Comparison of ENCODE assay signal across 8 cellular contexts in genomic region chr17:49315551-49315951, GRCh38. TPM values are rescaled to one million over a fixed set of nuclear protein-coding genes. Genes with fewer than 3 reads are reported as not detected.
DNase-seq lines count a peak whose midpoint lies in the region; ATAC-seq and TF ChIP-seq lines count a peak whose summit lies in the region.

No MANE protein-coding gene starts in this region.

- H3K4me3 ChIP-seq in Caco-2 (ENCODE audit: low read depth, low read length) = no peak overlapping the region
- no peak overlapping the region for H3K4me3 ChIP-seq in HCT116 (replicated peaks in 1 of 2; ENCODE audit: low read depth in 1 of 2, low read length in 2 of 2)
- H3K4me3 ChIP-seq in WI38 (ENCODE audit: low read depth, low read length) = no peak overlapping the region
- H3K4me3 ChIP-seq in breast epithelium = peak overlapping the region in 1 of 3 donors; percentile 7

- peak overlapping the region; percentile 54 for H3K4me2 ChIP-seq in HCT116 (ENCODE audit: low read length)

- H3K9ac ChIP-seq in HCT116 (ENCODE audit: low read length) = no peak overlapping the region

- peak; percentile 97 to 99 for TF ChIP-seq CTCF in Caco-2 (IDR thresholded peaks at IDR 0.05; ENCODE audit: insufficient read depth in 1 of 2, low read depth in 1 of 2, low read length in 1 of 2, severe bottlenecking in 1 of 2, unreplicated experiment in 1 of 2)
- peak; percentile 77 to 96 (median 95) for TF ChIP-seq CTCF in HCT116 (IDR thresholded peaks at IDR 0.05 in 2 of 3, conservative IDR thresholded peaks at IDR 0.05 in 1 of 3; ENCODE audit: borderline replicate concordance in 1 of 3, insufficient read depth in 1 of 3, low read depth in 2 of 3, low read length in 2 of 3)
- TF ChIP-seq CTCF in WI38 (IDR thresholded peaks at IDR 0.05; ENCODE audit: low read depth, low read length) = peak; percentile 69
- TF ChIP-seq CTCF in breast epithelium (IDR thresholded peaks at IDR 0.05) = peak; percentile 26 to 86 (median 83)

- H3K27ac Mint-ChIP-seq in Caco-2 (ENCODE audit: unreplicated experiment) = no peak overlapping the region

- TF ChIP-seq RAD21 in HCT116 (IDR thresholded peaks at IDR 0.05; ENCODE audit: low read depth) = peak; percentile 98

- DNase-seq in Caco-2 (peak; percentile 82 to 87), HCT116 (ENCODE audit: low read depth, low spot score) (peak; percentile 79), NCI-H2196 treated with DMSO at 0.1 percent for 48 hours (lab: John Stamatoyannopoulos, UW; ENCODE audit: unreplicated experiment) (peak; percentile 74), breast epithelium (ENCODE audit: low spot score in 2 of 2) (peak; percentile 68 to 76), inferior parietal cortex (ENCODE audit: extremely low spot score) (peak; percentile 87), mesenteric fat pad (ENCODE audit: low spot score) (no peak)
- DNase-seq in stimulated activated CD4-positive, alpha-beta T cell treated with anti-CD3 and anti-CD28 coated beads, Interleukin-12 subunit alpha, Interleukin-12 subunit beta, amount 100 ng/mL, for 48 hours (ENCODE audit: low read depth in 2 of 3, low spot score in 1 of 3) = peak; percentile 62 to 71 (median 69)

- no peak for TF ChIP-seq POLR2A in HCT116 (IDR thresholded peaks at IDR 0.05; ENCODE audit: borderline replicate concordance, extremely low read depth, insufficient read depth, insufficient read length)
- TF ChIP-seq POLR2A in breast epithelium (IDR thresholded peaks at IDR 0.05) = no peak

- H4K20me1 ChIP-seq in HCT116 (ENCODE audit: insufficient read depth) = peaks cover 5% of the 10 kb centered on the region; the same call in 1 of the 2 replicates

- H3K36me3 ChIP-seq in Caco-2 (ENCODE audit: control insufficient read depth, insufficient read depth, low read length) (peaks cover 2% of the 10 kb centered on the region; the same call in 1 of the 2 replicates), HCT116 (ENCODE audit: control insufficient read depth in 1 of 2, insufficient read depth in 2 of 2, low read length in 2 of 2) (peaks cover 5 to 10% of the 10 kb centered on the region in 2 experiments; a peak in 2 of 4 replicates), breast epithelium (no peaks in the 10 kb centered on the region)

- H3K27me3 Mint-ChIP-seq in Caco-2 (ENCODE audit: insufficient read depth, unreplicated experiment) = no peaks in the 10 kb centered on the region

- H3K9me3 ChIP-seq in Caco-2 (no peaks in the 10 kb centered on the region), HCT116 (ENCODE audit: control insufficient read depth in 1 of 2, insufficient read depth in 1 of 2, low read depth in 1 of 2, low read length in 2 of 2) (no peaks in the 10 kb centered on the region), breast epithelium (no peaks in the 10 kb centered on the region)

- H3K4me1 Mint-ChIP-seq in Caco-2 (ENCODE audit: low read depth, unreplicated experiment) = no peaks in the 10 kb centered on the region

- H3K36me3 Mint-ChIP-seq in Caco-2 (ENCODE audit: insufficient read depth, unreplicated experiment) = peaks cover 21% of the 10 kb centered on the region

- H3K79me2 ChIP-seq in HCT116 (ENCODE audit: insufficient read depth, low read length) = peaks cover 8% of the 10 kb centered on the region; the same call in 1 of the 2 replicates

- intact Hi-C loops in Caco-2 (cut with micrococcal nuclease; ENCODE audit: unreplicated experiment) (loop anchor here (1.0 kb wide), 3 partner anchors 47 to 241 kb away; partner anchors contain the start of gene ZNF652), HCT116 (cut with micrococcal nuclease) (loop anchor here (1.0 to 10.0 kb wide), 5 partner anchors 45 to 389 kb away; partner anchors contain the start of gene SLC35B1), breast epithelium (cut with DNase I; ENCODE audit: low total_unique reads) (loop anchor here (5.0 kb wide), 1 partner anchor 237 kb away; no protein-coding TSS in a partner anchor)

- no peaks in the 10 kb centered on the region for H3K27me3 ChIP-seq in Caco-2 (replicated peaks; ENCODE audit: control insufficient read depth, insufficient read depth, low read length)
- no peaks in the 10 kb centered on the region for H3K27me3 ChIP-seq in HCT116 (ENCODE audit: insufficient read depth, low read length)
- H3K27me3 ChIP-seq in breast epithelium = no peaks in the 10 kb centered on the region

- no TSS peak for BruUV-seq in Caco-2 (replicated peaks; lab: Mats Ljungman, UMichigan)
- no TSS peak for BruUV-seq in HCT116 (replicated peaks; lab: Mats Ljungman, UMichigan)

- CTCF ChIA-PET in Caco-2 (lab: Charles Lee) = interaction anchor here (0.7 to 2.0 kb wide), 8 partner anchors 45 to 381 kb away, joined by 3 to 11 read pairs (median 4); no protein-coding TSS in a partner anchor
- CTCF ChIA-PET in HCT116 (lab: Charles Lee) = interaction anchor here (0.8 to 5.7 kb wide), 15 partner anchors 9 to 681 kb away, joined by 3 to 51 read pairs (median 5); partner anchors contain the start of gene PHB1

- no peak overlapping the region for H3K27ac ChIP-seq in HCT116 (ENCODE audit: low read depth, low read length)
- H3K27ac ChIP-seq in breast epithelium = peak overlapping the region; percentile 49 to 72

- peak; percentile 99 for ATAC-seq in HCT116

- POLR2A ChIA-PET in Caco-2 (lab: Charles Lee) = no interaction called here
- POLR2A ChIA-PET in HCT116 (lab: Charles Lee) = no interaction called here

- no peak overlapping the region for H3K4me3 Mint-ChIP-seq in Caco-2 (ENCODE audit: unreplicated experiment)

- no peaks in the 10 kb centered on the region for H3K9me2 ChIP-seq in HCT116 (ENCODE audit: insufficient read depth)

- H3K9me3 Mint-ChIP-seq in Caco-2 (ENCODE audit: unreplicated experiment) = no peaks in the 10 kb centered on the region

- RAD21 ChIA-PET in HCT116 (lab: Charles Lee; ENCODE audit: low non-redundant PET in 1 of 2, low total read pairs in 2 of 2, uncharacterized antibody in 2 of 2, unreplicated experiment in 2 of 2) = interaction anchor here in 1 of 2 experiments (1.0 to 1.4 kb wide), 3 partner anchors 50 to 81 kb away, joined by 3 to 5 read pairs (median 4); no protein-coding TSS in a partner anchor

- no peaks in the 10 kb centered on the region; the same call in 1 of the 2 replicates for H3K4me1 ChIP-seq in Caco-2
- H3K4me1 ChIP-seq in HCT116 (ENCODE audit: control insufficient read depth in 1 of 2, insufficient read depth in 2 of 2, low read length in 2 of 2) = peaks cover 0 to 13% of the 10 kb centered on the region in 2 experiments; a peak in 2 of 4 replicates
- H3K4me1 ChIP-seq in breast epithelium = peaks cover 0 to 5% of the 10 kb centered on the region in 2 donors

- no peak overlapping the region for H2AFZ ChIP-seq in HCT116 (ENCODE audit: low read depth, low read length, poor library complexity, severe bottlenecking)

TF ChIP-seq in HCT116, 20 proteins besides CTCF, POLR2A, EP300 and RAD21 (continues in another document):
- TF ChIP-seq FOSL1 (IDR thresholded peaks at IDR 0.05; ENCODE audit: low read depth) = peak; percentile 51; the same call in 1 of the 2 replicates
- TF ChIP-seq, protein P1, sequence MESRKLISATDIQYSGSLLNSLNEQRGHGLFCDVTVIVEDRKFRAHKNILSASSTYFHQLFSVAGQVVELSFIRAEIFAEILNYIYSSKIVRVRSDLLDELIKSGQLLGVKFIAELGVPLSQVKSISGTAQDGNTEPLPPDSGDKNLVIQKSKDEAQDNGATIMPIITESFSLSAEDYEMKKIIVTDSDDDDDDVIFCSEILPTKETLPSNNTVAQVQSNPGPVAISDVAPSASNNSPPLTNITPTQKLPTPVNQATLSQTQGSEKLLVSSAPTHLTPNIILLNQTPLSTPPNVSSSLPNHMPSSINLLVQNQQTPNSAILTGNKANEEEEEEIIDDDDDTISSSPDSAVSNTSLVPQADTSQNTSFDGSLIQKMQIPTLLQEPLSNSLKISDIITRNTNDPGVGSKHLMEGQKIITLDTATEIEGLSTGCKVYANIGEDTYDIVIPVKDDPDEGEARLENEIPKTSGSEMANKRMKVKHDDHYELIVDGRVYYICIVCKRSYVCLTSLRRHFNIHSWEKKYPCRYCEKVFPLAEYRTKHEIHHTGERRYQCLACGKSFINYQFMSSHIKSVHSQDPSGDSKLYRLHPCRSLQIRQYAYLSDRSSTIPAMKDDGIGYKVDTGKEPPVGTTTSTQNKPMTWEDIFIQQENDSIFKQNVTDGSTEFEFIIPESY (IDR thresholded peaks at IDR 0.05; ENCODE audit: extremely low read depth, insufficient replicate concordance, low read length) = no peak
- no peak for TF ChIP-seq ZFX (IDR thresholded peaks at IDR 0.05)
- no peak for TF ChIP-seq EZH2phosphoT487 (IDR thresholded peaks at IDR 0.05; ENCODE audit: borderline replicate concordance)
- TF ChIP-seq YY1 (IDR thresholded peaks at IDR 0.05; ENCODE audit: extremely low read depth, insufficient replicate concordance, low read depth, low read length) = peak; percentile 27
- no peak for TF ChIP-seq EZH2 (IDR thresholded peaks at IDR 0.05)
- TF ChIP-seq CBX3 (IDR thresholded peaks at IDR 0.05; ENCODE audit: low read depth) = no peak
- 0 out of 2 replicates have a peak, but pooled peaks have one; percentile 20 for TF ChIP-seq SIN3A (IDR thresholded peaks at IDR 0.05; ENCODE audit: low read depth)
- no peak for TF ChIP-seq ATF3 (IDR thresholded peaks at IDR 0.05)
- TF ChIP-seq CEBPB (IDR thresholded peaks at IDR 0.05; ENCODE audit: low read depth) = no peak; the same call in 1 of the 2 replicates
- TF ChIP-seq JUND (IDR thresholded peaks at IDR 0.05) = peak; percentile 27; the same call in 1 of the 2 replicates
- TF ChIP-seq MAX (IDR thresholded peaks at IDR 0.05) = no peak
- peak; percentile 25; the same call in 1 of the 2 replicates for TF ChIP-seq SP1 (IDR thresholded peaks at IDR 0.05; ENCODE audit: low read depth)
- TF ChIP-seq EGR1 (IDR thresholded peaks at IDR 0.05; ENCODE audit: low read depth) = no peak
- no peak for TF ChIP-seq ZNF274 (IDR thresholded peaks at IDR 0.05; ENCODE audit: low read depth, low read length)
- no peak for TF ChIP-seq SRF (IDR thresholded peaks at IDR 0.05; ENCODE audit: low read depth)
- no peak for TF ChIP-seq ELF1 (IDR thresholded peaks at IDR 0.05; ENCODE audit: borderline replicate concordance, low read depth)

RNA-seq across cellular contexts. Expression of gene ZNF652, which starts 46.5 kb away (rescaled TPM):
- 89.3 and 92.6 TPM in 2 replicates for total RNA-seq in Caco-2 (2022)
- 27.8 TPM for total RNA-seq in HCT116 (2021; ENCODE audit: unreplicated experiment)
- polyA plus RNA-seq in HCT116 (2012) = 7.9 and 9.3 TPM in 2 replicates
- 100 to 1,000 TPM in 1 of 3 donors, 10 to 100 TPM in 2; 34.2 to 157 (median 72.4) TPM for total RNA-seq in breast epithelium
- 41.8 TPM for total RNA-seq in mesenteric fat pad
